23 cellular contexts compared by ENCODE assay signal in the genomic region with DNA sequence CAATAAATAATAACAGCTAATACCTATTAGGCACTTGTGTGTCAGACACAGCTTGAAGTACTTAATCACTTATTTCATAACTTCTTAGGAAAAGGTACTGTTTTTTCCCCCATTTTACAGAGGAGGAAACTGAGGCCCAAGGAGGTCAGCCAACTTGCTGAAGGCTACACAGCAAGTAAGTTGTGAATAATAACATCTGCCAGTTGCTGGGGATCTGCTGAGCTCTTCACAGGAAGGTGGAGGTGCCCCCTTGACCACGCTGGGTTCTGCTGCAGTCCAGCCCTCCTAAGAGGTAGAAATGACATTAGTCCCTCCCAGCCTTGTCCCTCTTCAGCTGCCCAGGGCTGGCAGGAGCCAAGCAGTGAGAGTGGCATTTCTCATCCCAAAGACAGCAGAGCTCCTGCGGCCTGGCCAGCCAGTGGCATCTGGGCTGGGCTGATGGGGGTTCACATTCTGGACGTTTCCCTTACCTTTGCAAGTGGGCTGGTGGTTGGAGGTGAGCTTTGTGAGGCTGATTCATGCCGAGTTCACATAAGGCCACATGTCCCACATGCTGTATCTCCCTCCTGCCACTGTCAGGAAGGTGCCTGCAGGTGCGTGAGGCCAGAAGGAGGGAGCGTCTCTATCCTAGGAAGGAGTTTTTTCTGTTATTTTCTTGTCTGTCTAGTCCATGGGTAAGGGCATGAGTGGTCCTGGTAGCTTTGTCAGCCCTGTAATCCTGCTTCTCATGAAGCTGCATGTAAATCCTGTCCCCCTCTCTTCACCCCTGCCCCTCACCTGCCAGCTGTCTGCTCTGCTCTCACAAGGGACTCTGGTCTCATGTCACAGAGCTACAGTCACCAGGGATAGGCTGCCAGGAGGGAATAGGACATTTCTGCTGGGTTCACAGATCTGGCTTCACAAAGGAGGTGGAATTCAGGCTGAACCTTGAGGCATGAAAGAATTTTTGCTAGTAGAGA.
"Had no signal": no experiment of that assay in that cellular context is flagged by ENCODE, and none has a peak within 500 bp of the region (broad histone marks: within the 10 kb centered on the region; RNA-seq: fewer than 3 reads in every experiment).

No MANE protein-coding gene starts in this region.

- H3K4me3 Mint-ChIP-seq: activated CD8-positive, alpha-beta T cell treated with anti-CD3 and anti-CD28 coated beads, Interleukin-2, amount 10 ng/mL, durations not matched to agents 7 days and 5 days; activated naive CD8-positive, alpha-beta T cell treated with anti-CD3 and anti-CD28 coated beads for 36 hours; activated T-cell treated with anti-CD3 and anti-CD28 coated beads, Interleukin-2, amount 50 U/mL, for 72 hours; central memory CD8-positive, alpha-beta T cell; WTC11 had no signal

- H3K27ac ChIP-seq: body of pancreas, esophagus muscularis mucosa, ovary, transverse colon had no signal

- ATAC-seq: activated CD8-positive, alpha-beta T cell treated with anti-CD3 and anti-CD28 coated beads, Interleukin-2, amount 10 ng/mL, durations not matched to agents 7 days and 5 days; activated T-cell treated with anti-CD3 and anti-CD28 coated beads, Interleukin-2, amount 50 U/mL, for 72 hours; body of pancreas; left ventricle myocardium superior; stimulated activated naive CD8-positive, alpha-beta T cell treated with anti-CD3 and anti-CD28 coated beads, Interleukin-15, Interleukin-2, amounts not matched to agents 100 U/mL and 50 U/mL, for 24 hours had no signal

- H3K36me3 Mint-ChIP-seq: activated naive CD8-positive, alpha-beta T cell treated with anti-CD3 and anti-CD28 coated beads for 36 hours; WTC11 had no signal

- H3K4me1 Mint-ChIP-seq: activated naive CD8-positive, alpha-beta T cell treated with anti-CD3 and anti-CD28 coated beads for 36 hours; central memory CD8-positive, alpha-beta T cell had no signal

- H3K9me3 Mint-ChIP-seq: activated naive CD8-positive, alpha-beta T cell treated with anti-CD3 and anti-CD28 coated beads for 36 hours; activated T-cell treated with anti-CD3 and anti-CD28 coated beads, Interleukin-2, amount 50 U/mL, for 72 hours; central memory CD8-positive, alpha-beta T cell; WTC11 had no signal

- H3K27me3 ChIP-seq: body of pancreas, esophagus muscularis mucosa, ovary, transverse colon had no signal

- H3K9me3 ChIP-seq: body of pancreas, esophagus muscularis mucosa, ovary, transverse colon had no signal

- H3K36me3 ChIP-seq: esophagus muscularis mucosa, ovary, transverse colon had no signal

- H3K4me1 ChIP-seq: body of pancreas had no signal

- DNase-seq: activated CD4-positive, alpha-beta T cell treated with anti-CD3 and anti-CD28 coated beads for 4 hours; activated CD8-positive, alpha-beta memory T cell treated with anti-CD3 and anti-CD28 coated beads, Interleukin-2, amount 50 U/mL, for 4 hours; activated CD8-positive, alpha-beta T cell treated with anti-CD3 and anti-CD28 coated beads, Interleukin-2, amount 10 ng/mL, durations not matched to agents 7 days and 5 days; activated gamma-delta T cell; activated naive CD8-positive, alpha-beta T cell treated with anti-CD3 and anti-CD28 coated beads for 36 hours; activated T-cell treated with anti-CD3 and anti-CD28 coated beads, Interleukin-2, amount 50 U/mL, for 72 hours; amygdala; cortex of kidney; effector CD4-positive, alpha-beta T cell; hypothalamus; kidney glomerular epithelial cell; left ventricle myocardium superior; mesendoderm; stimulated activated CD4-positive, alpha-beta T cell treated with anti-CD3 and anti-CD28 coated beads, Interleukin-4, amount 100 ng/mL, for 4 hours; stimulated activated CD8-positive, alpha-beta memory T cell treated with anti-CD3 and anti-CD28 coated beads, Interleukin-4, amount 100 ng/mL, for 48 hours; stimulated activated naive CD8-positive, alpha-beta T cell treated with anti-CD3 and anti-CD28 coated beads, Interleukin-15, Interleukin-2, amounts not matched to agents 100 U/mL and 50 U/mL, for 24 hours; T-helper 2 cell; transverse colon had no signal

- H3K27ac Mint-ChIP-seq: activated CD8-positive, alpha-beta T cell treated with anti-CD3 and anti-CD28 coated beads, Interleukin-2, amount 10 ng/mL, durations not matched to agents 7 days and 5 days; activated naive CD8-positive, alpha-beta T cell treated with anti-CD3 and anti-CD28 coated beads for 36 hours; activated T-cell treated with anti-CD3 and anti-CD28 coated beads, Interleukin-2, amount 50 U/mL, for 72 hours; WTC11 had no signal

- H3K4me3 ChIP-seq: body of pancreas, esophagus muscularis mucosa, ovary, transverse colon had no signal
